ENCODE assay signal across 8 cellular contexts in genomic region chr1:228456252-228457016, GRCh38.
DNase-seq lines count a peak whose midpoint lies in the region; TF ChIP-seq lines count a peak whose summit lies in the region.

No MANE protein-coding gene starts in this region.

- no peak for TF ChIP-seq CTCF in WERI-Rb-1 (IDR thresholded peaks at IDR 0.05; ENCODE audit: low read depth, low read length)

- H3K9me3 ChIP-seq in WERI-Rb-1 (ENCODE audit: severe bottlenecking) = no peaks in the 10 kb centered on the region

- DNase-seq in DMS79 treated with DMSO at 0.1 percent for 48 hours (lab: John Stamatoyannopoulos, UW) = peak; percentile 37
- no peak for DNase-seq in DMS79 (lab: John Stamatoyannopoulos, UW)
- no peak for DNase-seq in WERI-Rb-1
- peak; percentile 5 for DNase-seq in fibroblast of peridontal ligament (ENCODE audit: extremely low read depth)
- no peak for DNase-seq in RPMI8226
- no peak for DNase-seq in iPS-NIHi11 (ENCODE audit: low spot score)
- DNase-seq in dedifferentiated amniotic fluid mesenchymal stem cell (ENCODE audit: extremely low spot score) = no peak

- no peaks in the 10 kb centered on the region for H3K36me3 ChIP-seq in WERI-Rb-1

- no peaks in the 10 kb centered on the region for H3K27me3 ChIP-seq in WERI-Rb-1 (ENCODE audit: insufficient read depth, low read depth, severe bottlenecking)

- H3K27ac ChIP-seq in WERI-Rb-1 (peak overlapping the region; percentile 93), skin epidermis (peak overlapping the region in 7 of 21 experiments; percentile 64 to 85 (median 81))

- H3K4me3 ChIP-seq in WERI-Rb-1 (ENCODE audit: low read depth, low read length) (peak overlapping the region; percentile 78), skin epidermis (peak overlapping the region in 5 of 7 experiments; percentile 26 to 70 (median 52))

Comparison
In these comparisons a context has a peak if more than half of its experiments do, and no peak if none do; other contexts are left out.
1. DNase-seq: peak in DMS79 treated with DMSO at 0.1 percent for 48 hours (single experiment) and fibroblast of peridontal ligament (single experiment); none in DMS79 (single experiment), WERI-Rb-1 (single experiment), RPMI8226 (single experiment), iPS-NIHi11 (single experiment) and dedifferentiated amniotic fluid mesenchymal stem cell (single experiment).